1 cellular context compared by ENCODE assay signal in the genomic region with DNA sequence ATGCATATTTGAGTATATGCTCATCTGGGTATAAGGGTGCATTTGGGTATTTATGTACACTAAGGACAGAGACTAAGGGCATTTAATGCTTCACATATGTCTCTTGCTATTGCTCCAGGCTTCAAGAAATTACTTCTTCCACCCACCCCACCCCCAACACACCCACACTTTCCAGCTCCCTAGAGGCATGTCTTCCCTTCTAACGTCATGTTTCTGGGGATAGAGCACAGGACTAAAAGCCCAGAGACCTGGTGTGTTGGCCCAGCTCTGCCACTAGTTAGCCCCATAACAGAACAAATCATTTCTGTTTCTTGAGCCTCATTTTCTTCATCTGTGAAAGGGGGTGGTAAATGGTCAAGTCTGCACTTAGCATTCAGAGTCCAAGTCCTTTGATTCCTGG.
TF ChIP-seq lines count a peak whose summit lies in the region.

No MANE protein-coding gene starts in this region.

TF ChIP-seq in neural cell, 6 proteins besides CTCF, POLR2A, EP300 and RAD21 (continued from another document):
- no peak for TF ChIP-seq REST (IDR thresholded peaks at IDR 0.05; ENCODE audit: borderline replicate concordance)
- TF ChIP-seq EZH2 (IDR thresholded peaks at IDR 0.05; ENCODE audit: borderline replicate concordance, insufficient read depth, low read length, poor library complexity, severe bottlenecking): no peak
- TF ChIP-seq POLR2AphosphoS5 (IDR thresholded peaks at IDR 0.05): no peak
- no peak for TF ChIP-seq TAF1 (IDR thresholded peaks at IDR 0.05; ENCODE audit: low read depth)
- no peak for TF ChIP-seq SMC3 (conservative IDR thresholded peaks at IDR 0.05; ENCODE audit: poor library complexity)
